ENCODE assay signal across 1 cellular context in genomic region chr11:66617148-66617814, GRCh38.
TF ChIP-seq lines count a peak whose summit lies in the region.

No MANE protein-coding gene starts in this region.

TF ChIP-seq in IMR-90, 13 proteins besides CTCF, POLR2A, EP300 and RAD21:
- TF ChIP-seq NFE2L2 (IDR thresholded peaks at IDR 0.05; ENCODE audit: low read depth, low read length), result no peak
- no peak for TF ChIP-seq ELK1 (IDR thresholded peaks at IDR 0.05; ENCODE audit: borderline replicate concordance, low read depth, low read length)
- TF ChIP-seq RCOR1 (IDR thresholded peaks at IDR 0.05; ENCODE audit: insufficient replicate concordance, low read length), result no peak
- TF ChIP-seq MXI1 (IDR thresholded peaks at IDR 0.05; ENCODE audit: borderline replicate concordance, low read depth, low read length), result no peak
